In the genomic region with DNA sequence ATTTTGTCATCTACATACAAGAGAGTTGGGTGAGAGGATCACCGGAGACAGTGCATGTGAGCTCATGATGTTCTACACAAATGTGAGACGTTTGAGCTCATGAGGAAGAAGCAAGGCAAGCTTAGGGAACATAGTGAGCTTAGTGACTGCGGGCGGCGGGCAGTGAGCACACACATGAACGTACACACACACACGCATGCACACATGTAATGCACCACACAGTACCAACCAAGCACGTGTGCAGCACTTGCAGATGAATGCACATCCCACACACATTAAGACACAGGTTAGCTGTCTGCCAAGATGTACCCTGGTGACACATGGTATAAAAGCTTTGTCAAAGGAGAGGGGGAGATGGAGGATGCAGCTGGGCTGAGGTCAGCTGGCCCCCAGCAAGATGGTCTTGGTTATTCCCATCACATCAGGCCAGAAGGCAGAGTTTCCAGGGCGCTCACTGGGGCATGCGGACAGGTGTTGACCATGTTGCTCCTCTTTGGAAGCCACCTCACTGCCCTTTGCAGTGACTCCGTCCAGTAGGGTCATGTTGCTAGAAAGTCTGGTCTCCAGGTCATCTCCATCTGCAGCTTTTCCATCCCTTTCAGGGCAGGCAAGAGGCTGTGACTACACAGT, we compare ENCODE assay signal across 24 cellular contexts. TPM values are rescaled to one million over a fixed set of nuclear protein-coding genes. Genes with fewer than 3 reads are reported as not detected.
A peak's percentile ranks its signal among the peaks of the same experiment; 100 is the strongest.
DNase-seq lines count a peak whose midpoint lies in the region; ATAC-seq, FAIRE-seq and TF ChIP-seq lines count a peak whose summit lies in the region.
"Had no signal": no experiment of that assay in that cellular context is flagged by ENCODE, and none has a peak within 500 bp of the region (broad histone marks: within the 10 kb centered on the region; RNA-seq: fewer than 3 reads in every experiment).

No MANE protein-coding gene starts in this region.

- H4K5ac ChIP-seq in H1 (ENCODE audit: insufficient read length, low read depth, low read length), result no peak overlapping the region

- DNase-seq in SK-N-SH (peak; percentile 10), H1 (ENCODE audit: low read depth in 1 of 2, low spot score in 2 of 2) (peak in 1 of 2 experiments; percentile 35), retina (peak; percentile 1), brain microvascular endothelial cell (no peak), Kasumi-1 (lab: John Stamatoyannopoulos, UW) (no peak)
- DNase-seq: activated naive CD8-positive, alpha-beta T cell treated with anti-CD3 and anti-CD28 coated beads for 36 hours; DMS53; effector memory CD8-positive, alpha-beta T cell; esophagus squamous epithelium; GF-D8; MV-4-11; NCI-H1694; NCI-H2171; NCI-H526 treated with DMSO at 0.1 percent for 48 hours; T-helper 9 cell had no signal

- H3K18ac ChIP-seq in H1 (ENCODE audit: extremely low read depth, low read length), result no peak overlapping the region

- TF ChIP-seq POLR2A in H1 (IDR thresholded peaks at IDR 0.05; ENCODE audit: control extremely low read depth in 1 of 2, low read depth in 2 of 2, low read length in 2 of 2), result no peak

- H2BK12ac ChIP-seq in H1 (ENCODE audit: low read depth, low read length), result no peak overlapping the region

- TF ChIP-seq EP300 in SK-N-SH (IDR thresholded peaks at IDR 0.05; ENCODE audit: borderline replicate concordance in 1 of 2, low read depth in 1 of 2, low read length in 1 of 2) (no peak), H1 (IDR thresholded peaks at IDR 0.05; ENCODE audit: borderline replicate concordance in 1 of 2, low read depth in 2 of 2, low read length in 2 of 2) (no peak)

- no peak overlapping the region for H3K23ac ChIP-seq in H1 (ENCODE audit: insufficient read length)

- no peak overlapping the region for H2BK5ac ChIP-seq in H1 (ENCODE audit: low read depth, low read length)

- in situ Hi-C loops in brain microvascular endothelial cell (cut with HindIII; ENCODE audit: low pct_ligation_motif_present, low sequenced_read_pairs), result loop anchor here (25.0 kb wide), 1 partner anchor 115 kb away; a partner anchor contains a TSS

- H3K27me3 ChIP-seq in SK-N-SH (ENCODE audit: insufficient read depth), result no peaks in the 10 kb centered on the region; the same call in 1 of the 2 replicates
- H3K27me3 ChIP-seq in BLaER1 treated with 17β-estradiol and CSF1 and Interleukin-3, amounts not matched to agents 10 nM and 100 nM, result no peaks in the 10 kb centered on the region
- no peaks in the 10 kb centered on the region; a peak in 1 of 7 replicates for H3K27me3 ChIP-seq in H1 (replicated peaks in 1 of 4; ENCODE audit: control insufficient read depth in 3 of 4, extremely low read depth in 1 of 4, insufficient read depth in 3 of 4, low read length in 3 of 4)
- H3K27me3 ChIP-seq in brain microvascular endothelial cell (replicated peaks), result peaks cover 9% of the 10 kb centered on the region
- H3K27me3 ChIP-seq: gastroesophageal sphincter, ovary had no signal

- H3K27ac ChIP-seq in SK-N-SH (ENCODE audit: low read depth in 2 of 2, low read length in 1 of 2) (no peak overlapping the region), H1 (ENCODE audit: low read depth, low read length) (no peak overlapping the region), brain microvascular endothelial cell (no peak overlapping the region)
- H3K27ac ChIP-seq in BLaER1 treated with 17β-estradiol and CSF1 and Interleukin-3, amounts not matched to agents 10 nM and 100 nM, result peak overlapping the region in 3 of 11 experiments; percentile 7 to 70 (median 44); a peak in 2 of 22 replicates
- H3K27ac ChIP-seq: 22Rv1, esophagus squamous epithelium, ovary had no signal

- H2BK120ac ChIP-seq in H1 (replicated peaks; ENCODE audit: low read depth, low read length), result no peak overlapping the region

- H3K79me2 ChIP-seq in SK-N-SH (ENCODE audit: insufficient read depth) (no peaks in the 10 kb centered on the region), H1 (ENCODE audit: control insufficient read depth in 1 of 2, insufficient read depth in 2 of 2, low read length in 2 of 2) (no peaks in the 10 kb centered on the region)

- no peaks in the 10 kb centered on the region for H4K20me1 ChIP-seq in SK-N-SH (ENCODE audit: insufficient read depth)
- no peaks in the 10 kb centered on the region for H4K20me1 ChIP-seq in BLaER1 treated with 17β-estradiol and CSF1 and Interleukin-3, amounts not matched to agents 10 nM and 100 nM
- no peaks in the 10 kb centered on the region for H4K20me1 ChIP-seq in H1 (replicated peaks in 1 of 2; ENCODE audit: control insufficient read depth in 1 of 2, insufficient read depth in 2 of 2, low read length in 2 of 2)

- no peak overlapping the region for H4K8ac ChIP-seq in H1 (ENCODE audit: extremely low read depth, insufficient read depth, low read length)

- H2AFZ ChIP-seq in SK-N-SH (ENCODE audit: low read depth), result no peak overlapping the region
- no peak overlapping the region for H2AFZ ChIP-seq in H1 (ENCODE audit: low read length)

- no peaks in the 10 kb centered on the region for H3K36me3 ChIP-seq in SK-N-SH (replicated peaks in 1 of 2; ENCODE audit: control insufficient read depth in 1 of 2, insufficient read depth in 2 of 2, low read length in 1 of 2)
- no peaks in the 10 kb centered on the region for H3K36me3 ChIP-seq in BLaER1 treated with 17β-estradiol and CSF1 and Interleukin-3, amounts not matched to agents 10 nM and 100 nM
- no peaks in the 10 kb centered on the region for H3K36me3 ChIP-seq in H1 (ENCODE audit: control insufficient read depth in 2 of 4, insufficient read depth in 4 of 4, low read length in 3 of 4)
- H3K36me3 ChIP-seq in brain microvascular endothelial cell (replicated peaks), result no peaks in the 10 kb centered on the region
- H3K36me3 ChIP-seq: esophagus squamous epithelium, gastroesophageal sphincter, ovary had no signal

- POLR2A ChIA-PET in SK-N-SH (lab: Yijun Ruan, JAX) (no interaction called here), H1 (lab: Charles Lee; ENCODE audit: partially characterized antibody) (no interaction called here)

- no peaks in the 10 kb centered on the region for H3K9me3 ChIP-seq in SK-N-SH
- no peaks in the 10 kb centered on the region for H3K9me3 ChIP-seq in BLaER1 treated with 17β-estradiol and CSF1 and Interleukin-3, amounts not matched to agents 10 nM and 100 nM (replicated peaks in 1 of 11)
- no peaks in the 10 kb centered on the region for H3K9me3 ChIP-seq in H1 (ENCODE audit: insufficient read depth in 2 of 2, low read depth in 1 of 2, low read length in 1 of 2)
- H3K9me3 ChIP-seq: esophagus squamous epithelium, gastroesophageal sphincter, ovary had no signal

- 0 out of 2 replicates have a peak overlapping the region, but pooled peaks have one; percentile 6 for H2BK15ac ChIP-seq in H1 (ENCODE audit: low read length)

- TF ChIP-seq CTCF in SK-N-SH (IDR thresholded peaks at IDR 0.05) (no peak), H1 (IDR thresholded peaks at IDR 0.05; ENCODE audit: control extremely low read depth in 1 of 3, insufficient read depth in 1 of 3, low read depth in 1 of 3, low read length in 3 of 3) (no peak), brain microvascular endothelial cell (IDR thresholded peaks at IDR 0.05; ENCODE audit: low read depth, low read length, missing control alignments) (no peak)

- no peak overlapping the region for H3K4ac ChIP-seq in H1 (replicated peaks; ENCODE audit: insufficient read length, low read depth, low read length)

- no peak overlapping the region for H3K14ac ChIP-seq in H1 (ENCODE audit: insufficient read length)

- no peaks in the 10 kb centered on the region for H3F3A ChIP-seq in SK-N-SH (replicated peaks; ENCODE audit: insufficient read depth)

- no peak overlapping the region for H4K91ac ChIP-seq in H1 (replicated peaks; ENCODE audit: insufficient read length, low read length)

- 81% methylated on average over 11 of the region's 11 CpGs for WGBS in SK-N-SH (ENCODE audit: low lambda C conversion rate)
- WGBS in H1 (ENCODE audit: extremely low coverage in 1 of 2, insufficient coverage in 1 of 2, insufficient read length in 1 of 2, insufficient replicate concordance in 2 of 2, low coverage in 1 of 2, low lambda C conversion rate in 2 of 2, missing lambda C conversion rate in 1 of 2), 2 experiments, result 94% methylated on average over 11 of the region's 11 CpGs; no CpG with 5 or more reads in 1 of the 2 experiments

- no peaks in the 10 kb centered on the region; the same call in 1 of the 2 replicates for H3K79me1 ChIP-seq in H1 (ENCODE audit: low read depth, low read length)

- no peaks in the 10 kb centered on the region for H3K9me2 ChIP-seq in SK-N-SH

- no peak overlapping the region for H2BK20ac ChIP-seq in H1 (ENCODE audit: low read length)

- no peak overlapping the region for H3K4me2 ChIP-seq in SK-N-SH
- peak overlapping the region; percentile 8 to 96 (median 80); a peak in 18 of 22 replicates for H3K4me2 ChIP-seq in BLaER1 treated with 17β-estradiol and CSF1 and Interleukin-3, amounts not matched to agents 10 nM and 100 nM
- no peak overlapping the region for H3K4me2 ChIP-seq in H1 (ENCODE audit: insufficient read depth in 1 of 2, low read depth in 2 of 2, low read length in 2 of 2)

- CTCF ChIA-PET in SK-N-SH (lab: Yijun Ruan, JAX), result interaction anchor here (0.8 to 2.4 kb wide), 6 partner anchors 13 to 293 kb away, joined by 3 to 15 read pairs (median 5); no protein-coding TSS in a partner anchor
- CTCF ChIA-PET in H1 (lab: Charles Lee; ENCODE audit: partially characterized antibody), result interaction anchor here (0.7 to 1.9 kb wide), 11 partner anchors 11 to 363 kb away, joined by 3 to 11 read pairs (median 4); no protein-coding TSS in a partner anchor

- TF ChIP-seq RAD21 in SK-N-SH (IDR thresholded peaks at IDR 0.05; ENCODE audit: low read length), result no peak
- TF ChIP-seq RAD21 in H1 (IDR thresholded peaks at IDR 0.05 in 1 of 2, conservative IDR thresholded peaks at IDR 0.05 in 1 of 2; ENCODE audit: low read depth in 2 of 2, low read length in 2 of 2), result no peak

- peaks cover 4 to 49% of the 10 kb centered on the region in 2 experiments; a peak in 2 of 4 replicates for H3K4me1 ChIP-seq in SK-N-SH (ENCODE audit: control insufficient read depth in 1 of 2, insufficient read depth in 2 of 2, low read depth in 1 of 2, low read length in 1 of 2)
- peaks cover 68 to 100% (median 98%) of the 10 kb centered on the region in 10 experiments for H3K4me1 ChIP-seq in BLaER1 treated with 17β-estradiol and CSF1 and Interleukin-3, amounts not matched to agents 10 nM and 100 nM
- peaks cover 0 to 2% (median 0%) of the 10 kb centered on the region in 4 experiments; a peak in 1 of 7 replicates for H3K4me1 ChIP-seq in H1 (replicated peaks in 1 of 4; ENCODE audit: control insufficient read depth in 3 of 4, insufficient read depth in 4 of 4, low read length in 3 of 4)

- H3K56ac ChIP-seq in H1 (replicated peaks; ENCODE audit: insufficient read length, low read depth, low read length), result no peak overlapping the region

- no peak for ATAC-seq in SK-N-SH treated with all-trans-retinoic acid at 6 μM for 48 hours
- no peak for ATAC-seq in GM19351 (IDR thresholded peaks at IDR 0.05; ENCODE audit: unreplicated experiment)
- ATAC-seq: activated T-helper 17 cell treated with anti-CD3 and anti-CD28 coated beads, Interleukin-2, amount 50 U/mL, for 72 hours; effector memory CD8-positive, alpha-beta T cell; sciatic nerve had no signal

- H3K9ac ChIP-seq in SK-N-SH (no peak overlapping the region), H1 (replicated peaks in 1 of 4; ENCODE audit: extremely low read depth in 1 of 4, low read depth in 3 of 4, low read length in 3 of 4) (no peak overlapping the region)
- H3K9ac ChIP-seq in BLaER1 treated with 17β-estradiol and CSF1 and Interleukin-3, amounts not matched to agents 10 nM and 100 nM, result peak overlapping the region in 1 of 11 experiments; percentile 9; a peak in 1 of 22 replicates

- no peaks in the 10 kb centered on the region for H3K23me2 ChIP-seq in H1 (ENCODE audit: low read depth, low read length)

- H3K4me3 ChIP-seq in SK-N-SH (ENCODE audit: low read depth in 2 of 2, low read length in 1 of 2) (no peak overlapping the region), H1 (ENCODE audit: extremely low read depth in 1 of 4, insufficient read depth in 2 of 4, low read depth in 3 of 4, low read length in 4 of 4) (no peak overlapping the region), brain microvascular endothelial cell (ENCODE audit: low read depth, low read length) (no peak overlapping the region)
- no peak overlapping the region for H3K4me3 ChIP-seq in BLaER1 treated with 17β-estradiol and CSF1 and Interleukin-3, amounts not matched to agents 10 nM and 100 nM
- H3K4me3 ChIP-seq: esophagus squamous epithelium, gastroesophageal sphincter, ovary had no signal

- no peak for FAIRE-seq in H1 (lab: Jason Lieb, UNC)

- no peak overlapping the region for H2AK5ac ChIP-seq in H1 (ENCODE audit: low read depth, low read length)

RNA-seq across cellular contexts. Expression of a gene that starts 8.7 kb away (rescaled TPM):
- polyA plus RNA-seq in SK-N-SH (2012; rRNA removed) (0.02 TPM in 1 of 2 replicates, not detected in the other), H1 (2011; rRNA removed) (0.44 and 0.60 TPM in 2 replicates)
- not detected in 2 replicates for polyA plus RNA-seq in SK-N-SH (2012; cell fraction: cytosol; rRNA removed)
- polyA plus RNA-seq in SK-N-SH (2012; cell fraction: nucleus; rRNA removed), result 0.02 TPM in 1 of 2 replicates, not detected in the other
- total RNA-seq in H1 (2021; fragmentation: NEBNext Ultra II Directional; extraction: Animal tissue kit (Norgen Biotek cat#: 25700)), result 0.88 TPM in 1 of 2 replicates, not detected in the other
- 0.94 TPM for polyA plus RNA-seq in H1 (2011; cell fraction: cytosol; rRNA removed)
- polyA plus RNA-seq in H1 (2011; cell fraction: nucleus; rRNA removed), result 2.4 TPM
- 0.25 to 0.76 TPM (median 0.49 TPM) in 4 replicates for polyA plus RNA-seq in H1 (2012, experiment 1 of 2)
- not detected for polyA plus RNA-seq in H1 (2012, experiment 2 of 2)
- polyA plus RNA-seq in H1 (2013, experiment 1 of 2), result 0.12 TPM
- 0.04 TPM for polyA plus RNA-seq in H1 (2013, experiment 2 of 2)
- 0.54 and 1.3 TPM in 2 replicates for polyA minus RNA-seq in H1 (2011; rRNA and poly(A)+ RNA removed)
- polyA minus RNA-seq in H1 (2011; cell fraction: cytosol; rRNA and poly(A)+ RNA removed), result not detected
- 3.4 TPM for polyA minus RNA-seq in H1 (2011; cell fraction: nucleus; rRNA and poly(A)+ RNA removed)
- total RNA-seq: temporal lobe had no signal

Comparison
In these comparisons a context has a peak if more than half of its experiments do, and no peak if none do; other contexts are left out.
1. DNase-seq: peak in SK-N-SH (single experiment) and retina (single experiment); none in brain microvascular endothelial cell (single experiment) and Kasumi-1 (0 of 2).
2. H3K4me2 ChIP-seq: peak in BLaER1 treated with 17β-estradiol and CSF1 and Interleukin-3, amounts not matched to agents 10 nM and 100 nM (11 of 11); none in SK-N-SH (single experiment) and H1 (0 of 2).